16 cellular contexts compared by ENCODE assay signal in genomic region chr18:11268691-11269686, GRCh38.
DNase-seq lines count a peak whose midpoint lies in the region; ATAC-seq and TF ChIP-seq lines count a peak whose summit lies in the region.
"Had no signal": no experiment of that assay in that cellular context is flagged by ENCODE, and none has a peak within 500 bp of the region (broad histone marks: within the 10 kb centered on the region; RNA-seq: fewer than 3 reads in every experiment).

No MANE protein-coding gene starts in this region.

- no peak overlapping the region for H3K27ac ChIP-seq in CD4-positive, alpha-beta memory T cell (ENCODE audit: low read depth, low read length)
- H3K27ac ChIP-seq: spleen had no signal

- H3K9me3 Mint-ChIP-seq in nephron (peaks cover 3% of the 10 kb centered on the region), type B pancreatic cell (no peaks in the 10 kb centered on the region)
- peaks cover 2 to 20% (median 9%) of the 10 kb centered on the region in 8 donors for H3K9me3 Mint-ChIP-seq in CD4-positive, alpha-beta memory T cell
- peaks cover 3% of the 10 kb centered on the region for H3K9me3 Mint-ChIP-seq in activated CD4-positive, alpha-beta memory T cell treated with anti-CD3 and anti-CD28 coated beads, Interleukin-2, amount 10 ng/mL, durations not matched to agents 7 days and 5 days

- H3K27me3 Mint-ChIP-seq in nephron (ENCODE audit: low read depth) (no peaks in the 10 kb centered on the region), type B pancreatic cell (no peaks in the 10 kb centered on the region)
- H3K27me3 Mint-ChIP-seq in CD4-positive, alpha-beta memory T cell, result peaks cover 2 to 7% of the 10 kb centered on the region in 2 donors
- no peaks in the 10 kb centered on the region for H3K27me3 Mint-ChIP-seq in activated CD4-positive, alpha-beta memory T cell treated with anti-CD3 and anti-CD28 coated beads, Interleukin-2, amount 10 ng/mL, durations not matched to agents 7 days and 5 days
- H3K27me3 Mint-ChIP-seq: activated B cell treated with CpG ODN at 0.5 μM for 24 hours; activated naive CD8-positive, alpha-beta T cell had no signal

- H3K4me1 Mint-ChIP-seq in nephron, result peaks cover 57% of the 10 kb centered on the region
- H3K4me1 Mint-ChIP-seq in type B pancreatic cell (ENCODE audit: unreplicated experiment), result peaks cover 55% of the 10 kb centered on the region
- H3K4me1 Mint-ChIP-seq in CD4-positive, alpha-beta memory T cell, result peaks cover 0 to 3% (median 0%) of the 10 kb centered on the region in 4 donors
- no peaks in the 10 kb centered on the region for H3K4me1 Mint-ChIP-seq in activated CD4-positive, alpha-beta memory T cell treated with anti-CD3 and anti-CD28 coated beads, Interleukin-2, amount 10 ng/mL, durations not matched to agents 7 days and 5 days
- H3K4me1 Mint-ChIP-seq: activated B cell treated with CpG ODN at 0.5 μM for 24 hours had no signal

- peak overlapping the region; percentile 96 to 99 (median 97) for H3K27ac Mint-ChIP-seq in nephron
- peak overlapping the region; percentile 49 for H3K27ac Mint-ChIP-seq in type B pancreatic cell
- no peak overlapping the region for H3K27ac Mint-ChIP-seq in CD4-positive, alpha-beta memory T cell
- no peak overlapping the region for H3K27ac Mint-ChIP-seq in activated CD4-positive, alpha-beta memory T cell treated with anti-CD3 and anti-CD28 coated beads, Interleukin-2, amount 10 ng/mL, durations not matched to agents 7 days and 5 days
- H3K27ac Mint-ChIP-seq: activated B cell treated with CpG ODN at 0.5 μM for 24 hours; activated naive CD8-positive, alpha-beta T cell had no signal

- no peaks in the 10 kb centered on the region for H3K36me3 ChIP-seq in CD4-positive, alpha-beta memory T cell (ENCODE audit: insufficient read depth, low read length)
- H3K36me3 ChIP-seq: spleen had no signal

- peak; percentile 50 to 70 for ATAC-seq in left cardiac atrium
- no peak for ATAC-seq in Right ventricle myocardium inferior
- no peak for ATAC-seq in GM19023 (IDR thresholded peaks at IDR 0.05; ENCODE audit: unreplicated experiment)
- ATAC-seq: esophagus mucosa had no signal

- POLR2A ChIA-PET in CD4-positive, alpha-beta memory T cell (lab: Charles Lee; ENCODE audit: partially characterized antibody), result no interaction called here
- POLR2A ChIA-PET in activated CD4-positive, alpha-beta memory T cell treated with anti-CD3 and anti-CD28 coated beads, Interleukin-2, amount 10 ng/mL, durations not matched to agents 7 days and 5 days (lab: Charles Lee), result no interaction called here

- peaks cover 3% of the 10 kb centered on the region for H3K36me3 Mint-ChIP-seq in nephron (ENCODE audit: low read depth)
- H3K36me3 Mint-ChIP-seq in type B pancreatic cell, result peaks cover 3% of the 10 kb centered on the region
- H3K36me3 Mint-ChIP-seq in CD4-positive, alpha-beta memory T cell, result no peaks in the 10 kb centered on the region
- H3K36me3 Mint-ChIP-seq in activated CD4-positive, alpha-beta memory T cell treated with anti-CD3 and anti-CD28 coated beads, Interleukin-2, amount 10 ng/mL, durations not matched to agents 7 days and 5 days (ENCODE audit: low read depth), result no peaks in the 10 kb centered on the region
- H3K36me3 Mint-ChIP-seq: activated naive CD8-positive, alpha-beta T cell had no signal

- no peaks in the 10 kb centered on the region for H3K4me1 ChIP-seq in CD4-positive, alpha-beta memory T cell (ENCODE audit: insufficient read depth, low read length)

- DNase-seq in left cardiac atrium (no peak), Right ventricle myocardium inferior (ENCODE audit: missing footprints) (no peak), fibroblast of gingiva (ENCODE audit: low read depth) (peak; percentile 72), type B pancreatic cell (ENCODE audit: extremely low spot score, unreplicated experiment) (no peak)
- DNase-seq in CD4-positive, alpha-beta memory T cell, result no peak
- DNase-seq in activated CD4-positive, alpha-beta memory T cell treated with anti-CD3 and anti-CD28 coated beads, Interleukin-2, amount 10 ng/mL, durations not matched to agents 7 days and 5 days, result no peak
- DNase-seq: 8988T, activated B cell treated with CpG ODN at 0.5 μM for 24 hours, Caco-2, NCI-H226, spleen, SW 1271 had no signal

- no peak for TF ChIP-seq CTCF in nephron (IDR thresholded peaks at IDR 0.05; ENCODE audit: unreplicated experiment in 3 of 3)
- TF ChIP-seq CTCF in type B pancreatic cell (conservative IDR thresholded peaks at IDR 0.05), result no peak

- CTCF ChIA-PET in CD4-positive, alpha-beta memory T cell (lab: Charles Lee; ENCODE audit: partially characterized antibody), result no interaction called here
- CTCF ChIA-PET in activated CD4-positive, alpha-beta memory T cell treated with anti-CD3 and anti-CD28 coated beads, Interleukin-2, amount 10 ng/mL, durations not matched to agents 7 days and 5 days (lab: Charles Lee), result no interaction called here

- H3K4me3 Mint-ChIP-seq in nephron (peak overlapping the region; percentile 39 to 54 (median 47)), type B pancreatic cell (peak overlapping the region; percentile 78)
- H3K4me3 Mint-ChIP-seq in CD4-positive, alpha-beta memory T cell, result no peak overlapping the region
- no peak overlapping the region for H3K4me3 Mint-ChIP-seq in activated CD4-positive, alpha-beta memory T cell treated with anti-CD3 and anti-CD28 coated beads, Interleukin-2, amount 10 ng/mL, durations not matched to agents 7 days and 5 days
- H3K4me3 Mint-ChIP-seq: activated B cell treated with CpG ODN at 0.5 μM for 24 hours; activated naive CD8-positive, alpha-beta T cell had no signal

- H3K4me3 ChIP-seq in CD4-positive, alpha-beta memory T cell (ENCODE audit: low read length in 2 of 2), result no peak overlapping the region
- H3K4me3 ChIP-seq: spleen had no signal

- intact Hi-C loops in left cardiac atrium (cut with DNase I) (no loop called here), Right ventricle myocardium inferior (cut with DNase I) (no loop called here)
- intact Hi-C loops in CD4-positive, alpha-beta memory T cell (cut with micrococcal nuclease), result no loop called here

- H3K27me3 ChIP-seq in CD4-positive, alpha-beta memory T cell (ENCODE audit: insufficient read depth, low read length), result no peaks in the 10 kb centered on the region
- H3K27me3 ChIP-seq: spleen had no signal

- no peaks in the 10 kb centered on the region for H3K9me3 ChIP-seq in CD4-positive, alpha-beta memory T cell (ENCODE audit: control insufficient read depth in 1 of 2, low read length in 2 of 2)
- H3K9me3 ChIP-seq: Caco-2 had no signal

Comparison
In these comparisons a context has a peak if more than half of its experiments do, and no peak if none do; other contexts are left out.
1. ATAC-seq: peak in left cardiac atrium (2 of 2); none in Right ventricle myocardium inferior (single experiment) and GM19023 (single experiment).
2. H3K27ac Mint-ChIP-seq: peak in nephron (3 of 3) and type B pancreatic cell (single experiment); none in CD4-positive, alpha-beta memory T cell (0 of 7) and activated CD4-positive, alpha-beta memory T cell treated with anti-CD3 and anti-CD28 coated beads, Interleukin-2, amount 10 ng/mL, durations not matched to agents 7 days and 5 days (single experiment).
3. H3K4me3 Mint-ChIP-seq: peak in nephron (3 of 3) and type B pancreatic cell (single experiment); none in CD4-positive, alpha-beta memory T cell (0 of 8) and activated CD4-positive, alpha-beta memory T cell treated with anti-CD3 and anti-CD28 coated beads, Interleukin-2, amount 10 ng/mL, durations not matched to agents 7 days and 5 days (single experiment).